ENCODE assay signal across 9 cellular contexts in genomic region chr2:98823196-98824166, GRCh38.
A peak's percentile ranks its signal among the peaks of the same experiment; 100 is the strongest.
DNase-seq lines count a peak whose midpoint lies in the region; ATAC-seq and TF ChIP-seq lines count a peak whose summit lies in the region.
"Had no signal": no experiment of that assay in that cellular context is flagged by ENCODE, and none has a peak within 500 bp of the region (broad histone marks: within the 10 kb centered on the region; RNA-seq: fewer than 3 reads in every experiment).

No MANE protein-coding gene starts in this region.

- ATAC-seq in body of pancreas = peak; percentile 41
- ATAC-seq in gastrocnemius medialis = no peak
- ATAC-seq in HG02610 (IDR thresholded peaks at IDR 0.05; ENCODE audit: unreplicated experiment) = no peak

- H3K4me3 ChIP-seq in H7 (ENCODE audit: insufficient read depth, low read depth, low read length) (peak overlapping the region; percentile 50), body of pancreas (no peak overlapping the region), gastrocnemius medialis (peak overlapping the region; percentile 36 to 62 (median 52))

- TF ChIP-seq POLR2A in body of pancreas (IDR thresholded peaks at IDR 0.05) (no peak), gastrocnemius medialis (IDR thresholded peaks at IDR 0.05) (no peak)

- H3K9me3 ChIP-seq in body of pancreas (no peaks in the 10 kb centered on the region), gastrocnemius medialis (no peaks in the 10 kb centered on the region)

- intact Hi-C loops in body of pancreas (cut with DNase I) (loop anchor here (10.0 kb wide), 1 partner anchor 69 kb away; no protein-coding TSS in a partner anchor), gastrocnemius medialis (cut with DNase I; ENCODE audit: low total_unique reads) (no loop called here)

- H3K4me1 ChIP-seq in body of pancreas = no peaks in the 10 kb centered on the region
- H3K4me1 ChIP-seq in gastrocnemius medialis = peaks cover 0 to 21% of the 10 kb centered on the region in 2 donors

- peak; percentile 80 for DNase-seq in H7
- no peak for DNase-seq in body of pancreas
- peak; percentile 37 for DNase-seq in iPS-NIHi7 (ENCODE audit: extremely low spot score)
- DNase-seq in gastrocnemius medialis = no peak
- DNase-seq in glomerular visceral epithelial cell (ENCODE audit: extremely low spot score) = no peak
- DNase-seq in occipital lobe (lab: John Stamatoyannopoulos, UW) = no peak
- no peak for DNase-seq in activated CD4-positive, CD25-positive, alpha-beta regulatory T cell (lab: John Stamatoyannopoulos, UW)
- DNase-seq: Karpas-422 had no signal

- in situ Hi-C loops in gastrocnemius medialis (cut with MboI; ENCODE audit: low sequenced_read_pairs in 4 of 4) = no loop called here

- WGBS in body of pancreas, 2 donors = 69 to 71% methylated on average over 18 to 39 of the region's 40 CpGs

- no peaks in the 10 kb centered on the region for H3K36me3 ChIP-seq in H7 (replicated peaks; ENCODE audit: control insufficient read depth, insufficient read depth, low read length)
- no peaks in the 10 kb centered on the region for H3K36me3 ChIP-seq in body of pancreas (replicated peaks in 1 of 2; ENCODE audit: insufficient read depth in 1 of 2, low read depth in 2 of 2)
- no peaks in the 10 kb centered on the region for H3K36me3 ChIP-seq in gastrocnemius medialis

- H3K27ac ChIP-seq in body of pancreas (peak overlapping the region in 3 of 4 donors; percentile 51 to 59 (median 59)), gastrocnemius medialis (peak overlapping the region; percentile 73 to 80 (median 76))

- H3K27me3 ChIP-seq in H7 (ENCODE audit: control insufficient read depth, insufficient read depth, low read length) (peaks cover 33% of the 10 kb centered on the region), body of pancreas (no peaks in the 10 kb centered on the region), gastrocnemius medialis (peaks cover 9 to 27% (median 23%) of the 10 kb centered on the region in 3 donors)

- TF ChIP-seq CTCF in body of pancreas (IDR thresholded peaks at IDR 0.05) (no peak), gastrocnemius medialis (IDR thresholded peaks at IDR 0.05 in 4 of 5, conservative IDR thresholded peaks at IDR 0.05 in 1 of 5) (no peak)

Comparison
In these comparisons a context has a peak if more than half of its experiments do, and no peak if none do; other contexts are left out.
1. DNase-seq: peak in H7 (single experiment) and iPS-NIHi7 (single experiment); none in body of pancreas (0 of 4), gastrocnemius medialis (0 of 2), glomerular visceral epithelial cell (single experiment), occipital lobe (single experiment) and activated CD4-positive, CD25-positive, alpha-beta regulatory T cell (0 of 4).
2. H3K4me3 ChIP-seq: peak in H7 (single experiment) and gastrocnemius medialis (4 of 4); none in body of pancreas (0 of 2).